ENCODE assay signal across 8 cellular contexts in the genomic region with DNA sequence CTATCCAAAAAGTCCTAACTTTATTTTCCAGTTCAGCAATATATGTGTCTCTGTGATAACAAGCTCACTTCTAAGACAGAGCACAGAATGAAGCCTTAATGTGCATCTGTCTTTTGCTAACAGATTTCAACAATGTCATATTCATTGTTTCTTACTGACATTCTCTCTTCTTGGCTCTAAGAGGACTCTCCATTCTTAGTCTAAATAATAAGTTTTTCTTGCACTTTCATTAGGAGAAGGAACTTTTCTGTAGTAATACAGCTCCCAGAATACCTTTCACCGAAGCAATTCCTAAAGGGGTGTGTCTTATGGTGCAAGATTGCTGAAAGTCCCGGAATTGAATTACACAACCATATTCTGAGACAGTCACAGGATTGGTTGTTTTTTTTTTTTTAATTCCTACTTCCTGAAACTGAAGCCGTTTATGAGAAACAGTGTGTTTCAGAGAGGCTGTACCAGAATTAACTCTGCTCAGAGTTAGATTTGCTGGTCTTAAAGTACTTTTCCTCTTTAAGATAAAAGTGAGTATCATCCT. TPM values are rescaled to one million over a fixed set of nuclear protein-coding genes. Genes with fewer than 3 reads are reported as not detected.
A peak's percentile ranks its signal among the peaks of the same experiment; 100 is the strongest.
DNase-seq lines count a peak whose midpoint lies in the region; ATAC-seq and TF ChIP-seq lines count a peak whose summit lies in the region.

TSS of gene ALPK1 (plus strand) at position 421 of the 535 bp plus-strand sequence.

- no peaks in the 10 kb centered on the region for H3K9me3 ChIP-seq in PC-3 (ENCODE audit: low read length)
- H3K9me3 ChIP-seq in mesenchymal stem cell (ENCODE audit: control insufficient read depth, low read length) = no peaks in the 10 kb centered on the region
- H3K9me3 ChIP-seq in upper lobe of right lung = no peaks in the 10 kb centered on the region

- POLR2A ChIA-PET in PC-3 (lab: Charles Lee; ENCODE audit: unreplicated experiment) = interaction anchor here (0.6 to 0.7 kb wide), 2 partner anchors 198 to 293 kb away, joined by 7 to 9 read pairs; no protein-coding TSS in a partner anchor

- no peaks in the 10 kb centered on the region for H3F3A ChIP-seq in PC-3 (ENCODE audit: low read length, unreplicated experiment)

- peak; percentile 93 for DNase-seq in AG10803 (ENCODE audit: low read depth)
- peak; percentile 72 for DNase-seq in PC-3
- peak; percentile 52 for DNase-seq in central memory CD4-positive, alpha-beta T cell
- peak; percentile 92 for DNase-seq in mesenchymal stem cell
- no peak for DNase-seq in upper lobe of right lung
- no peak for DNase-seq in GM19238 (ENCODE audit: insufficient read length, low spot score)

- intact Hi-C loops in PC-3 (cut with micrococcal nuclease) (no loop called here), upper lobe of right lung (cut with DNase I) (no loop called here)

- H4K8ac ChIP-seq in mesenchymal stem cell (ENCODE audit: low read length) = no peak within 1 kb of the TSS

- H3K4me1 ChIP-seq in PC-3 (ENCODE audit: insufficient read depth, low read length) (peaks cover 4% of the 10 kb centered on the region), mesenchymal stem cell (ENCODE audit: control insufficient read depth, insufficient read depth, low read depth, low read length) (no peaks in the 10 kb centered on the region), upper lobe of right lung (no peaks in the 10 kb centered on the region)

- 26% methylated on average over 2 of the region's 3 CpGs for WGBS in mesenchymal stem cell

- no peak within 1 kb of the TSS for H3K23ac ChIP-seq in mesenchymal stem cell (ENCODE audit: low read length in 2 of 2)

- H3K9me2 ChIP-seq in PC-3 (replicated peaks; ENCODE audit: low read length) = no peaks in the 10 kb centered on the region

- H3K9ac ChIP-seq in PC-3 (ENCODE audit: low read length) = peak within 1 kb of the TSS; percentile 50
- H3K9ac ChIP-seq in mesenchymal stem cell (ENCODE audit: low read length) = peak within 1 kb of the TSS; percentile 92

- no peak within 1 kb of the TSS for H4K91ac ChIP-seq in mesenchymal stem cell (ENCODE audit: low read length)

- H3K36me3 ChIP-seq in PC-3 (ENCODE audit: low read depth, low read length) (no peaks in the 10 kb centered on the region), mesenchymal stem cell (ENCODE audit: control insufficient read depth in 1 of 2, insufficient read depth in 2 of 2, low read depth in 1 of 2, low read length in 2 of 2) (peaks cover 0 to 4% of the 10 kb centered on the region in 2 experiments), upper lobe of right lung (peaks cover 6% of the 10 kb centered on the region)

- TF ChIP-seq CTCF in AG10803 (conservative IDR thresholded peaks at IDR 0.05; ENCODE audit: low read length) = no peak
- TF ChIP-seq CTCF in PC-3 (conservative IDR thresholded peaks at IDR 0.05; ENCODE audit: low read depth, low read length) = no peak
- no peak for TF ChIP-seq CTCF in upper lobe of right lung (IDR thresholded peaks at IDR 0.05)

- H2AK5ac ChIP-seq in mesenchymal stem cell (ENCODE audit: low read length, severe bottlenecking) = no peak within 1 kb of the TSS

- H3K14ac ChIP-seq in mesenchymal stem cell (ENCODE audit: low read length in 2 of 2) = no peak within 1 kb of the TSS

- H2BK5ac ChIP-seq in mesenchymal stem cell (ENCODE audit: low read depth, low read length, poor library complexity, severe bottlenecking) = no peak within 1 kb of the TSS

- H3K27me3 ChIP-seq in PC-3 (ENCODE audit: low read length) (no peaks in the 10 kb centered on the region), mesenchymal stem cell (ENCODE audit: control insufficient read depth in 1 of 2, insufficient read depth in 1 of 2, low read length in 2 of 2) (no peaks in the 10 kb centered on the region), upper lobe of right lung (no peaks in the 10 kb centered on the region)

- no peak within 1 kb of the TSS for H2BK12ac ChIP-seq in mesenchymal stem cell (ENCODE audit: low read length in 2 of 2)

- no peak within 1 kb of the TSS for H3K4ac ChIP-seq in mesenchymal stem cell (ENCODE audit: low read depth in 1 of 2, low read length in 2 of 2)

- no peaks in the 10 kb centered on the region for H3K79me2 ChIP-seq in PC-3 (ENCODE audit: low read length)

- H2AFZ ChIP-seq in PC-3 (ENCODE audit: low read length) = peak within 1 kb of the TSS; percentile 75
- H2AFZ ChIP-seq in mesenchymal stem cell (ENCODE audit: low read depth, low read length) = no peak within 1 kb of the TSS

- H3K4me3 ChIP-seq in AG10803 (ENCODE audit: low read length) = peak within 1 kb of the TSS; percentile 59
- peak within 1 kb of the TSS; percentile 66 for H3K4me3 ChIP-seq in PC-3 (ENCODE audit: low read length)
- H3K4me3 ChIP-seq in mesenchymal stem cell (ENCODE audit: insufficient read depth in 1 of 2, low read depth in 1 of 2, low read length in 2 of 2) = peak within 1 kb of the TSS in 1 of 2 experiments; percentile 86
- peak within 1 kb of the TSS; percentile 49 for H3K4me3 ChIP-seq in upper lobe of right lung

- peak; percentile 89 for ATAC-seq in GM18907 (IDR thresholded peaks at IDR 0.05; ENCODE audit: unreplicated experiment)
- ATAC-seq in HG03103 (IDR thresholded peaks at IDR 0.05; ENCODE audit: low read depth, unreplicated experiment) = peak; percentile 83
- ATAC-seq in PC-3 = peak; percentile 99
- peak; percentile 98 for ATAC-seq in upper lobe of right lung

- H2BK15ac ChIP-seq in mesenchymal stem cell (ENCODE audit: low read depth, poor library complexity, severe bottlenecking) = no peak within 1 kb of the TSS

- no peak within 1 kb of the TSS for H3K18ac ChIP-seq in mesenchymal stem cell (ENCODE audit: low read depth in 1 of 2, low read length in 2 of 2)

- no peaks in the 10 kb centered on the region for H3K79me1 ChIP-seq in mesenchymal stem cell (replicated peaks; ENCODE audit: low read length, poor library complexity, severe bottlenecking)

- H2BK120ac ChIP-seq in mesenchymal stem cell (ENCODE audit: low read depth, low read length) = no peak within 1 kb of the TSS

- H3K4me2 ChIP-seq in PC-3 (ENCODE audit: low read length) (peak within 1 kb of the TSS; percentile 84), mesenchymal stem cell (ENCODE audit: low read length, poor library complexity, severe bottlenecking) (peak within 1 kb of the TSS; percentile 61)

- no peaks in the 10 kb centered on the region for H4K20me1 ChIP-seq in PC-3 (ENCODE audit: low read length)

- CTCF ChIA-PET in PC-3 (lab: Charles Lee) = interaction anchor here (0.7 to 1.1 kb wide), 3 partner anchors 24 to 466 kb away, joined by 3 to 4 read pairs (median 3); no protein-coding TSS in a partner anchor

- no TSS peak for BruUV-seq in PC-3 (replicated peaks; lab: Mats Ljungman, UMichigan)

- H3K27ac ChIP-seq in PC-3 (ENCODE audit: low read length) (peak within 1 kb of the TSS; percentile 43; the same call in 1 of the 2 replicates), mesenchymal stem cell (ENCODE audit: low read length, poor library complexity, severe bottlenecking) (peak within 1 kb of the TSS; percentile 26), upper lobe of right lung (peak within 1 kb of the TSS; percentile 78)

RNA-seq across cellular contexts. Expression of gene ALPK1, which starts in this region (rescaled TPM):
- total RNA-seq in PC-3 (2014; rRNA removed) (4.2 and 4.3 TPM in 2 replicates), upper lobe of right lung (34.3 TPM)
- 3.2 TPM for polyA plus RNA-seq in mesenchymal stem cell (2013, experiment 1 of 2)
- 3.1 TPM for polyA plus RNA-seq in mesenchymal stem cell (2013, experiment 2 of 2)

Comparison
In these comparisons a context has a peak if more than half of its experiments do, and no peak if none do; other contexts are left out.
1. DNase-seq: peak in AG10803 (single experiment), PC-3 (single experiment), central memory CD4-positive, alpha-beta T cell (single experiment) and mesenchymal stem cell (single experiment); none in upper lobe of right lung (single experiment) and GM19238 (single experiment).
2. H3K27ac ChIP-seq: peak in every context shown above with its lines; median percentile 78 in upper lobe of right lung; 43 in PC-3; 26 in mesenchymal stem cell.
3. Peak in every context shown above with its lines, with median percentiles within 50 percentile points of each other: ATAC-seq.